ENCODE assay signal across 8 cellular contexts in the genomic region with DNA sequence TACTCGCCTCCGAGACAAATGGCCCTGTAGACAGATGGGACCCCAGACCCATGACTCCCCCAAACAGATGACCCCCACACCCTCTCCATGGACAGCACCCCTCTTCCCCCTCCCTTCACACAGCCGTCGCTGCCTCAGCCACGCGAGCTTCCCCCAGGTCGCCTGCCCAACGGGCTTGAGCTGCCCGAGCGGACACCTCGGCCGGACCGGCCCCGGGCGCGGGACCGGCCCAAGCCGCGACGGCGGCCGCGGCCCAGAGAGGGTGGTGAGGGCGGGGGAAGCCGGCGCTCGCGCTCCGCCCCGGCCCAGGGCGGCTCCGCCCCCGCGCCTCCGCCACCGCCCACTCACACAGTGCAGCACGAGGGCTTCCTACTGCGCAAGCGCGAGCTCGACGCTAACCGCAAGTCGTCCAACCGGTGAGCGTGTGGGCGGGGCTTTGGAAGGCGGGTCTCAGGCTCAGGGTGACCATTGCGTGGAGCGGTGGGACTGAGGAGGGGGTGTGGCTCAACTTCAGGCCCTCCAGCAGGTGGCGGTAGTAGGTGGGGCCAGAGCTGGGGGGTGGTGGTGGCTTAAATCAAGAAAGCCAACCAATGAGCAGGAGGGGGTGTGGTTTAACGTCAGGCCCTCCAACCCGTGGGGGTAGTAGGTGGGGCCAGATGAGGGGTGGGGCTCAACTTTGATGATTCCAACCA. TPM values are rescaled to one million over a fixed set of nuclear protein-coding genes. Genes with fewer than 3 reads are reported as not detected.
A peak's percentile ranks its signal among the peaks of the same experiment; 100 is the strongest.
DNase-seq lines count a peak whose midpoint lies in the region; TF ChIP-seq lines count a peak whose summit lies in the region.

No MANE protein-coding gene starts in this region.

- H3K27ac Mint-ChIP-seq in activated naive CD4-positive, alpha-beta T cell treated with anti-CD3 and anti-CD28 coated beads for 36 hours: peak overlapping the region; percentile 41

- peaks cover 15% of the 10 kb centered on the region for H3K4me1 Mint-ChIP-seq in activated naive CD4-positive, alpha-beta T cell treated with anti-CD3 and anti-CD28 coated beads for 36 hours (ENCODE audit: low read depth)

- H3K9me3 Mint-ChIP-seq in activated naive CD4-positive, alpha-beta T cell treated with anti-CD3 and anti-CD28 coated beads for 36 hours: no peaks in the 10 kb centered on the region

- no peak for TF ChIP-seq CTCF in HFF-Myc (IDR thresholded peaks at IDR 0.05; ENCODE audit: low read depth, low read length, missing control alignments)

- in situ Hi-C loops in SK-MEL-5 (cut with HindIII; ENCODE audit: low pct_unique_long_range_greater_than_20kb, low sequenced_read_pairs): no loop called here

- DNase-seq in GM03348 (ENCODE audit: low spot score) (peak; percentile 98), HFF-Myc (ENCODE audit: extremely low read depth, low read depth) (peak; percentile 96), MV-4-11 (lab: John Stamatoyannopoulos, UW) (peak; percentile 99), SK-MEL-5 (ENCODE audit: low read depth, low spot score) (peak; percentile 99), globus pallidus (ENCODE audit: low spot score) (peak; percentile 99), nucleus accumbens (lab: John Stamatoyannopoulos, UW) (peak; percentile 73 to 99 (median 94)), superior temporal gyrus (ENCODE audit: extremely low spot score) (peak; percentile 98)
- DNase-seq in activated naive CD4-positive, alpha-beta T cell treated with anti-CD3 and anti-CD28 coated beads for 36 hours: peak; percentile 96

- peaks cover 25% of the 10 kb centered on the region for H3K27me3 Mint-ChIP-seq in activated naive CD4-positive, alpha-beta T cell treated with anti-CD3 and anti-CD28 coated beads for 36 hours (ENCODE audit: low read depth)

- H3K4me3 Mint-ChIP-seq in activated naive CD4-positive, alpha-beta T cell treated with anti-CD3 and anti-CD28 coated beads for 36 hours: peak overlapping the region; percentile 64

- H3K4me3 ChIP-seq in HFF-Myc (replicated peaks; ENCODE audit: low read depth, low read length): peak overlapping the region; percentile 40

- intact Hi-C loops in activated naive CD4-positive, alpha-beta T cell treated with anti-CD3 and anti-CD28 coated beads for 36 hours (cut with micrococcal nuclease): loop anchor here (1.0 kb wide), 1 partner anchor 41 kb away; no protein-coding TSS in a partner anchor

- CTCF ChIA-PET in activated naive CD4-positive, alpha-beta T cell treated with anti-CD3 and anti-CD28 coated beads for 36 hours (lab: Charles Lee): interaction anchor here (0.5 to 1.7 kb wide), 4 partner anchors 64 to 1532 kb away, joined by 4 to 6 read pairs (median 4); no protein-coding TSS in a partner anchor

- no peaks in the 10 kb centered on the region for H3K36me3 Mint-ChIP-seq in activated naive CD4-positive, alpha-beta T cell treated with anti-CD3 and anti-CD28 coated beads for 36 hours (ENCODE audit: low read depth)

RNA-seq across cellular contexts. Expression of a gene that starts 6.2 kb away (rescaled TPM):
- 17.6 and 21.2 TPM in 2 replicates for total RNA-seq in SK-MEL-5 (2014; rRNA removed; shearing (Covaris generic))
- polyA plus RNA-seq in SK-MEL-5 (2015; cell fraction: cytosol; rRNA removed): 79.1 and 87.1 TPM in 2 replicates
- polyA plus RNA-seq in SK-MEL-5 (2015; cell fraction: nucleus; rRNA removed): 76.3 and 96.0 TPM in 2 replicates
- 10 to 100 TPM; 90.1 to 99.4 TPM for total RNA-seq in activated naive CD4-positive, alpha-beta T cell treated with anti-CD3 and anti-CD28 coated beads for 36 hours

RNA-seq across cellular contexts. Expression of a gene that starts 30.7 kb away (rescaled TPM):
- 10.9 and 13.4 TPM in 2 replicates for total RNA-seq in SK-MEL-5 (2014; rRNA removed; shearing (Covaris generic))
- 46.6 and 55.1 TPM in 2 replicates for polyA plus RNA-seq in SK-MEL-5 (2015; cell fraction: cytosol; rRNA removed)
- polyA plus RNA-seq in SK-MEL-5 (2015; cell fraction: nucleus; rRNA removed): 316 and 403 TPM in 2 replicates
- 100 to 1,000 TPM; 147 to 153 TPM for total RNA-seq in activated naive CD4-positive, alpha-beta T cell treated with anti-CD3 and anti-CD28 coated beads for 36 hours

Comparison
In these comparisons a context has a peak if more than half of its experiments do, and no peak if none do; other contexts are left out.
1. Peak in every context shown above with its lines: DNase-seq and H3K4me3 ChIP-seq.
2. RNA of a gene that starts 30.7 kb away (total RNA-seq): 147 to 153 TPM in activated naive CD4-positive, alpha-beta T cell treated with anti-CD3 and anti-CD28 coated beads for 36 hours; 10.9 to 13.4 TPM in SK-MEL-5; every median in the first group is over 10 times any median in the second.